In the genomic region with DNA sequence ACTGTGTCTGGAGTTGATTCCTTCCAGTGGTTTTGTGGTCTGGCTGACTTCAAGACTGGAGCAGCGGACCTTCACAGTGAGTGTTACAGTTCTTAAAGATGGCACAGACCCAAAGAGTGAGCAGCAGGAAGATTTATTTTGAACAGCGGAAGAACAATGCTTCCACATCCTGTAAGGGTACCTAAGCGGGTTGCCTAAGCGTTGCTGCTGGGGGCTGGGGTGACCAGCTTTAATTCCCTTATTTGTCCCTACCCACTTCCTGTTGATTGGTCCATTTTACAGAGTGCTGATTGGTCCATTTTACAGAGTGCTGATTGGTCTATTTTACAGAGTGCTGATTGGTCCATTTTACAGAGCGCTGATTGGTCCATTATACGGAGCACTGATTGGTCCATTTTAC, we compare ENCODE assay signal across 11 cellular contexts. TPM values are rescaled to one million over a fixed set of nuclear protein-coding genes. Genes with fewer than 3 reads are reported as not detected.
A peak's percentile ranks its signal among the peaks of the same experiment; 100 is the strongest.
DNase-seq lines count a peak whose midpoint lies in the region; ATAC-seq and TF ChIP-seq lines count a peak whose summit lies in the region.
"Had no signal": no experiment of that assay in that cellular context is flagged by ENCODE, and none has a peak within 500 bp of the region (broad histone marks: within the 10 kb centered on the region; RNA-seq: fewer than 3 reads in every experiment).

No MANE protein-coding gene starts in this region.

- 0 out of 2 replicates have a peak, but pooled peaks cover 3% of the 10 kb centered on the region for H3K9me3 ChIP-seq in SJSA1 (replicated peaks)
- H3K9me3 ChIP-seq in esophagus squamous epithelium, result no peaks in the 10 kb centered on the region

- no peak for TF ChIP-seq CTCF in esophagus squamous epithelium (IDR thresholded peaks at IDR 0.05)

- WGBS in esophagus squamous epithelium, 2 donors, result 49 to 53% methylated on average over 6 of the region's 6 CpGs

- no peak for TF ChIP-seq POLR2A in esophagus squamous epithelium (IDR thresholded peaks at IDR 0.05)

- no peaks in the 10 kb centered on the region for H3K36me3 ChIP-seq in SJSA1
- no peaks in the 10 kb centered on the region for H3K36me3 ChIP-seq in esophagus squamous epithelium

- H3K27me3 ChIP-seq in SJSA1 (replicated peaks) (no peaks in the 10 kb centered on the region), esophagus squamous epithelium (no peaks in the 10 kb centered on the region)

- H3K4me1 ChIP-seq in SJSA1 (replicated peaks) (peaks cover 15% of the 10 kb centered on the region), esophagus squamous epithelium (peaks cover 19 to 62% (median 42%) of the 10 kb centered on the region in 3 donors)

- intact Hi-C loops in esophagus squamous epithelium (cut with DNase I), result no loop called here

- H3K4me3 ChIP-seq in SJSA1 (no peak overlapping the region), esophagus squamous epithelium (peak overlapping the region in 1 of 4 donors; percentile 3)

- ATAC-seq in GM21360 (IDR thresholded peaks at IDR 0.05; ENCODE audit: unreplicated experiment) (no peak), HG03045 (IDR thresholded peaks at IDR 0.05; ENCODE audit: unreplicated experiment) (no peak)

- DNase-seq in GDM1 (lab: John Stamatoyannopoulos, UW), result peak; percentile 21
- DNase-seq in SJSA1 (ENCODE audit: low read depth in 1 of 2, low spot score in 2 of 2), result peak; percentile 55 to 63
- no peak for DNase-seq in esophagus squamous epithelium (lab: John Stamatoyannopoulos, UW)
- peak; percentile 96 for DNase-seq in renal cortical epithelial cell (ENCODE audit: low read depth)
- DNase-seq in effector CD8-positive, alpha-beta T cell (lab: John Stamatoyannopoulos, UW), result no peak
- DNase-seq: activated effector memory CD4-positive, alpha-beta T cell treated with Interleukin-2 at 50 U/mL for 16 hours; NCI-H524; T-helper 9 cell had no signal

- H3K27ac ChIP-seq in SJSA1, result no peak overlapping the region; the same call in 1 of the 2 replicates
- peak overlapping the region; percentile 76 to 91 (median 84) for H3K27ac ChIP-seq in esophagus squamous epithelium

RNA-seq across cellular contexts. Expression of gene AKR1B15, which starts 13.2 kb away (rescaled TPM):
- 2.6 TPM in 1 of 2 replicates, not detected in the other for total RNA-seq in SJSA1 (2014; rRNA removed; shearing (Covaris generic))
- total RNA-seq in esophagus squamous epithelium, result 1 to 10 TPM in 3 of 4 donors, under 1 TPM in 1; 0.57 to 6.8 (median 4.7) TPM
- 0.35 TPM in 1 of 2 replicates, not detected in the other for total RNA-seq in renal cortical epithelial cell
- total RNA-seq: mononuclear cell had no signal

RNA-seq across cellular contexts. Expression of gene AKR1B10, which starts 34.8 kb away (rescaled TPM):
- 0.19 and 0.39 TPM in 2 replicates for total RNA-seq in SJSA1 (2014; rRNA removed; shearing (Covaris generic))
- total RNA-seq in esophagus squamous epithelium (100 to 1,000 TPM; 140 to 967 (median 908) TPM), renal cortical epithelial cell (0.10 and 1.7 TPM in 2 replicates)
- total RNA-seq: mononuclear cell had no signal

Comparison
In these comparisons a context has a peak if more than half of its experiments do, and no peak if none do; other contexts are left out.
1. DNase-seq: peak in GDM1 (single experiment), SJSA1 (2 of 2) and renal cortical epithelial cell (single experiment); none in esophagus squamous epithelium (single experiment) and effector CD8-positive, alpha-beta T cell (single experiment).
2. RNA of gene AKR1B10, which starts 34.8 kb away (total RNA-seq): 140 to 967 TPM in esophagus squamous epithelium; 0.19 to 0.39 TPM in SJSA1 and 0.10 to 1.7 TPM in renal cortical epithelial cell; every median in the first group is over 10 times any median in the second.